20 cellular contexts compared by ENCODE assay signal in the genomic region with DNA sequence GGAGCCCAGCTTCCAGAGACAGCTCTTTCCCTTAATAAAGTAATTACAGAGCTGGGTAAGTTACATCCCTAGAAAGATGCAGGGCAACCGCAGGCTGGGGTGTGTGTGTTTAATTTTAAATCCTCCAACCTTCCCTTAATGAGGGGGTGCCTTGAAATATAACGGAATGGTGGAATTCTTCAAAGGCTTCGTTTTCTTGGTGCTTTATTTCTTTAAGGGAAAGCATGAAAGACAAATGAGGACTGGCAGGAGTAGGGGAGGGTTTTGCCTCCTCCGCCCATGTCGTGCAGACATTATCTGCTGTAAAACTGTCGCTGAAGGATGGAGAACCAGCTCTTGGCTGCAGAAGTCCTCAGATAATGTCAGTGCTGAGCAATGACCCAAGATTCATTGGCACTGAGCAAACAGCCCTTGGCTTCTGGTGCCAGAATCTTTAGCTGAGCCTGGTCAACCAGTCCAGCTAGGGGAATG. TPM values are rescaled to one million over a fixed set of nuclear protein-coding genes. Genes with fewer than 3 reads are reported as not detected.
"Had no signal": no experiment of that assay in that cellular context is flagged by ENCODE, and none has a peak within 500 bp of the region (broad histone marks: within the 10 kb centered on the region; RNA-seq: fewer than 3 reads in every experiment).

No MANE protein-coding gene starts in this region.

- H3K27ac ChIP-seq: esophagus squamous epithelium, pancreas, right lobe of liver, suprapubic skin, tibial artery, upper lobe of left lung, uterus had no signal

- H3K4me3 ChIP-seq: esophagus squamous epithelium, pancreas, right lobe of liver, suprapubic skin, tibial artery, upper lobe of left lung, uterus had no signal

- DNase-seq: esophagus squamous epithelium; foreskin fibroblast; immature natural killer cell; mesendoderm; naive B cell; occipital lobe; pancreas; retina; right lobe of liver; stimulated activated CD4-positive, alpha-beta T cell treated with anti-CD3 and anti-CD28 coated beads, Interleukin-4, amount 100 ng/mL, for 1 hour; stimulated activated CD8-positive, alpha-beta memory T cell treated with anti-CD3 and anti-CD28 coated beads, Interleukin-4, amount 100 ng/mL, for 48 hours; stimulated activated naive CD8-positive, alpha-beta T cell treated with anti-CD3 and anti-CD28 coated beads, Interleukin-15, Interleukin-2, amounts not matched to agents 100 U/mL and 50 U/mL, for 24 hours; tibial artery; uterus had no signal

RNA-seq across cellular contexts. Expression of gene SLC6A17, which starts 15.5 kb away (rescaled TPM):
- total RNA-seq: liver, progenitor cell of endocrine pancreas, right lobe of liver had no signal

RNA-seq across cellular contexts. Expression of gene UBL4B, which starts 53.6 kb away (rescaled TPM):
- total RNA-seq: epithelial cell of proximal tubule, liver, lung microvascular endothelial cell, occipital lobe, pancreas, progenitor cell of endocrine pancreas, right lobe of liver, upper lobe of left lung, uterus had no signal
